Comparison of ENCODE assay signal across 1 cellular context in genomic region chr18:8701546-8702118, GRCh38.
TF ChIP-seq lines count a peak whose summit lies in the region.

No MANE protein-coding gene starts in this region.

TF ChIP-seq in GM23338, 12 proteins besides CTCF, POLR2A, EP300 and RAD21 (continued from another document):
- TF ChIP-seq ZNF462 (CRISPR knock-in tag; IDR thresholded peaks at IDR 0.05) (no peak), ETS1 (IDR thresholded peaks at IDR 0.05) (no peak), CREB1 (CRISPR knock-in tag; IDR thresholded peaks at IDR 0.05; ENCODE audit: low read depth) (no peak), EZH2 (IDR thresholded peaks at IDR 0.05; ENCODE audit: low read depth, unreplicated experiment) (no peak), EZH2phosphoT487 (IDR thresholded peaks at IDR 0.05; ENCODE audit: unreplicated experiment) (no peak), ZNF331 (CRISPR knock-in tag; IDR thresholded peaks at IDR 0.05; ENCODE audit: low read depth) (no peak), ZNF114 (CRISPR knock-in tag; IDR thresholded peaks at IDR 0.05) (no peak), STAT1 (IDR thresholded peaks at IDR 0.05; ENCODE audit: unreplicated experiment) (no peak), POLR2AphosphoS5 (IDR thresholded peaks at IDR 0.05; ENCODE audit: low read depth) (no peak), JUNB (IDR thresholded peaks at IDR 0.05; ENCODE audit: unreplicated experiment) (no peak), REST (IDR thresholded peaks at IDR 0.05; ENCODE audit: unreplicated experiment) (no peak)
TF ChIP-seq in GM23338: peak in this region for 0.
